Comparison of ENCODE assay signal across 8 cellular contexts in genomic region chr11:3796346-3796745, GRCh38. TPM values are rescaled to one million over a fixed set of nuclear protein-coding genes. Genes with fewer than 3 reads are reported as not detected.
DNase-seq lines count a peak whose midpoint lies in the region; ATAC-seq and TF ChIP-seq lines count a peak whose summit lies in the region.

No MANE protein-coding gene starts in this region.

- intact Hi-C loops in dorsolateral prefrontal cortex (cut with DNase I), result loop anchor here (2.0 to 5.0 kb wide), 3 partner anchors 44 to 296 kb away; partner anchors contain the start of genes RHOG (in 2 of the 2) and RRM1 (in 1 of the 2)

- no peaks in the 10 kb centered on the region for H3K9me2 ChIP-seq in Loucy (replicated peaks; ENCODE audit: low read depth, low read length)

- no peak for ATAC-seq in natural killer cell treated with Interleukin-12 subunit alpha and Interleukin-12 subunit beta and Interleukin-15 and Interleukin-18, amount 100 ng/mL, for 72 hours

- H3K27me3 ChIP-seq in BLaER1, result no peaks in the 10 kb centered on the region
- H3K27me3 ChIP-seq in Loucy (ENCODE audit: insufficient read depth, low read length, poor library complexity, severe bottlenecking), result peaks cover 6% of the 10 kb centered on the region
- no peaks in the 10 kb centered on the region for H3K27me3 ChIP-seq in dorsolateral prefrontal cortex

- H4K20me1 ChIP-seq in BLaER1 (peaks cover 59% of the 10 kb centered on the region), Loucy (ENCODE audit: insufficient read depth, low read length, poor library complexity, severe bottlenecking) (peaks cover 47% of the 10 kb centered on the region)

- peak overlapping the region; percentile 96 for H3K4me3 Mint-ChIP-seq in natural killer cell treated with Interleukin-12 subunit alpha and Interleukin-12 subunit beta and Interleukin-15 and Interleukin-18, amount 100 ng/mL, for 72 hours

- H3K9me3 ChIP-seq in BLaER1 (no peaks in the 10 kb centered on the region), Loucy (ENCODE audit: insufficient read depth, low read depth, low read length) (no peaks in the 10 kb centered on the region)

- DNase-seq in dorsolateral prefrontal cortex (no peak), NCI-H1092 treated with DMSO at 0.1 percent for 48 hours (lab: John Stamatoyannopoulos, UW) (no peak), Kasumi-1 (lab: John Stamatoyannopoulos, UW) (no peak), middle frontal gyrus (ENCODE audit: extremely low spot score, low spot score) (no peak), putamen (ENCODE audit: low spot score) (no peak)
- no peak for DNase-seq in natural killer cell treated with Interleukin-12 subunit alpha and Interleukin-12 subunit beta and Interleukin-15 and Interleukin-18, amount 100 ng/mL, for 72 hours (ENCODE audit: low spot score)

- H3K9me3 Mint-ChIP-seq in natural killer cell treated with Interleukin-12 subunit alpha and Interleukin-12 subunit beta and Interleukin-15 and Interleukin-18, amount 100 ng/mL, for 72 hours, result no peaks in the 10 kb centered on the region

- no peaks in the 10 kb centered on the region for H3F3A ChIP-seq in Loucy (ENCODE audit: low read depth)

- no peaks in the 10 kb centered on the region for H3K27me3 Mint-ChIP-seq in natural killer cell treated with Interleukin-12 subunit alpha and Interleukin-12 subunit beta and Interleukin-15 and Interleukin-18, amount 100 ng/mL, for 72 hours

- H2AFZ ChIP-seq in Loucy (ENCODE audit: low read length), result no peak overlapping the region

- H3K9ac ChIP-seq in BLaER1, result peak overlapping the region; percentile 91
- peak overlapping the region; percentile 98 for H3K9ac ChIP-seq in Loucy (ENCODE audit: low read depth, low read length, poor library complexity, severe bottlenecking)

- H3K36me3 Mint-ChIP-seq in natural killer cell treated with Interleukin-12 subunit alpha and Interleukin-12 subunit beta and Interleukin-15 and Interleukin-18, amount 100 ng/mL, for 72 hours, result peaks cover 13% of the 10 kb centered on the region

- peak overlapping the region; percentile 87 for H3K4me2 ChIP-seq in BLaER1
- H3K4me2 ChIP-seq in Loucy (ENCODE audit: low read depth, low read length, poor library complexity, severe bottlenecking), result peak overlapping the region; percentile 95

- peaks cover 20 to 26% of the 10 kb centered on the region in 2 donors for H3K4me1 Mint-ChIP-seq in natural killer cell treated with Interleukin-12 subunit alpha and Interleukin-12 subunit beta and Interleukin-15 and Interleukin-18, amount 100 ng/mL, for 72 hours (ENCODE audit: low read depth in 2 of 2)

- peak overlapping the region; percentile 92 to 96 for H3K27ac Mint-ChIP-seq in natural killer cell treated with Interleukin-12 subunit alpha and Interleukin-12 subunit beta and Interleukin-15 and Interleukin-18, amount 100 ng/mL, for 72 hours

- H3K27ac ChIP-seq in BLaER1, result peak overlapping the region; percentile 95
- H3K27ac ChIP-seq in dorsolateral prefrontal cortex, result peak overlapping the region in 13 of 59 donors; percentile 32 to 98 (median 92)

- peak overlapping the region; percentile 88 for H3K4me3 ChIP-seq in BLaER1
- H3K4me3 ChIP-seq in Loucy (ENCODE audit: low read length, poor library complexity, severe bottlenecking), result peak overlapping the region; percentile 100
- H3K4me3 ChIP-seq in dorsolateral prefrontal cortex, result peak overlapping the region; percentile 79 to 100 (median 98)

- peaks cover 43% of the 10 kb centered on the region for H3K36me3 ChIP-seq in BLaER1
- H3K36me3 ChIP-seq in Loucy (ENCODE audit: insufficient read depth, low read length), result peaks cover 15% of the 10 kb centered on the region; the same call in 1 of the 2 replicates

- H3K4me1 ChIP-seq in BLaER1, result peaks cover 28% of the 10 kb centered on the region
- peaks cover 36% of the 10 kb centered on the region for H3K4me1 ChIP-seq in Loucy (ENCODE audit: insufficient read depth, low read length, poor library complexity, severe bottlenecking)

- peaks cover 76% of the 10 kb centered on the region for H3K79me2 ChIP-seq in Loucy (ENCODE audit: insufficient read depth, low read length)

- TF ChIP-seq CTCF in Loucy (conservative IDR thresholded peaks at IDR 0.05; ENCODE audit: low read length), result no peak
- TF ChIP-seq CTCF in dorsolateral prefrontal cortex (IDR thresholded peaks at IDR 0.05 in 54 of 56, conservative IDR thresholded peaks at IDR 0.05 in 2 of 56; ENCODE audit: low read depth in 1 of 56, partially characterized antibody in 56 of 56), result no peak

RNA-seq across cellular contexts. Expression of gene NUP98, which starts 1.0 kb away (rescaled TPM):
- 10 to 100 TPM; 40.2 to 80.3 (median 56.5) TPM for total RNA-seq in dorsolateral prefrontal cortex
- 100 to 1,000 TPM; 116 to 176 TPM for total RNA-seq in natural killer cell treated with Interleukin-12 subunit alpha and Interleukin-12 subunit beta and Interleukin-15 and Interleukin-18, amount 100 ng/mL, for 72 hours

RNA-seq across cellular contexts. Expression of gene PGAP2, which starts 12.0 kb away (rescaled TPM):
- 10 to 100 TPM; 15.7 to 52.0 (median 29.4) TPM for total RNA-seq in dorsolateral prefrontal cortex
- total RNA-seq in natural killer cell treated with Interleukin-12 subunit alpha and Interleukin-12 subunit beta and Interleukin-15 and Interleukin-18, amount 100 ng/mL, for 72 hours, result 10 to 100 TPM; 15.5 to 30.0 TPM

RNA-seq across cellular contexts. Expression of gene RHOG, which starts 44.4 kb away (rescaled TPM):
- 100 to 1,000 TPM in 1 of 120 experiments, 10 to 100 TPM in 119; 13.0 to 131 (median 35.8) TPM for total RNA-seq in dorsolateral prefrontal cortex
- total RNA-seq in natural killer cell treated with Interleukin-12 subunit alpha and Interleukin-12 subunit beta and Interleukin-15 and Interleukin-18, amount 100 ng/mL, for 72 hours, result 100 to 1,000 TPM; 154 to 164 TPM

RNA-seq across cellular contexts. Expression of gene STIM1, which starts 59.1 kb away (rescaled TPM):
- 10 to 100 TPM; 40.9 to 92.8 (median 69.6) TPM for total RNA-seq in dorsolateral prefrontal cortex
- 10 to 100 TPM; 83.9 to 85.9 TPM for total RNA-seq in natural killer cell treated with Interleukin-12 subunit alpha and Interleukin-12 subunit beta and Interleukin-15 and Interleukin-18, amount 100 ng/mL, for 72 hours
